Comparison of ENCODE assay signal across 15 cellular contexts in genomic region chr4:175386776-175387507, GRCh38.
A peak's percentile ranks its signal among the peaks of the same experiment; 100 is the strongest.
DNase-seq lines count a peak whose midpoint lies in the region; ATAC-seq and TF ChIP-seq lines count a peak whose summit lies in the region.
"Had no signal": no experiment of that assay in that cellular context is flagged by ENCODE, and none has a peak within 500 bp of the region (broad histone marks: within the 10 kb centered on the region; RNA-seq: fewer than 3 reads in every experiment).

No MANE protein-coding gene starts in this region.

- H3K27ac ChIP-seq in Peyer's patch (peak overlapping the region in 1 of 4 donors; percentile 52), prostate gland (no peak overlapping the region), spleen (no peak overlapping the region)
- H3K27ac ChIP-seq: pancreas, PC-9 had no signal

- TF ChIP-seq POLR2A in Peyer's patch (IDR thresholded peaks at IDR 0.05) (no peak), prostate gland (IDR thresholded peaks at IDR 0.05) (no peak), spleen (IDR thresholded peaks at IDR 0.05) (no peak)

- H3K4me3 Mint-ChIP-seq in memory B cell, result peak overlapping the region; percentile 45
- no peak overlapping the region for H3K4me3 Mint-ChIP-seq in T-cell
- H3K4me3 Mint-ChIP-seq: activated CD8-positive, alpha-beta memory T cell treated with anti-CD3 and anti-CD28 coated beads, Interleukin-2, amount 10 ng/mL, durations not matched to agents 7 days and 5 days had no signal

- DNase-seq in ELF-1 (ENCODE audit: low read depth, low spot score) (peak; percentile 52), Peyer's patch (peak in 2 of 3 donors; percentile 65 to 70), memory B cell (ENCODE audit: low spot score in 2 of 2) (peak in 1 of 2 donors; percentile 11), prostate gland (ENCODE audit: low spot score) (no peak), T-cell (no peak), spleen (no peak)
- DNase-seq in activated CD8-positive, alpha-beta memory T cell treated with anti-CD3 and anti-CD28 coated beads for 24 hours, result no peak
- DNase-seq: activated CD4-positive, CD25-positive, alpha-beta regulatory T cell treated with anti-CD3 and anti-CD28 coated beads, Interleukin-2, amount 50 U/mL, for 72 hours; activated CD8-positive, alpha-beta memory T cell treated with anti-CD3 and anti-CD28 coated beads, Interleukin-2, amount 10 ng/mL, durations not matched to agents 7 days and 5 days; central memory CD4-positive, alpha-beta T cell; NCI-H1436 treated with DMSO at 0.1 percent for 48 hours; PC-9 had no signal

- CTCF ChIA-PET in T-cell (lab: Charles Lee), result no interaction called here

- ATAC-seq in HG02623 (IDR thresholded peaks at IDR 0.05; ENCODE audit: unreplicated experiment) (peak; percentile 45), memory B cell (ENCODE audit: low read depth) (peak; percentile 98), T-cell (replicated peaks in 1 of 4) (no peak)
- ATAC-seq: activated CD8-positive, alpha-beta memory T cell treated with anti-CD3 and anti-CD28 coated beads, Interleukin-2, amount 10 ng/mL, durations not matched to agents 7 days and 5 days; pancreas; sciatic nerve had no signal

- H3K4me3 ChIP-seq in Peyer's patch (no peak overlapping the region), prostate gland (no peak overlapping the region), spleen (no peak overlapping the region)
- H3K4me3 ChIP-seq: pancreas, PC-9 had no signal

- H3K36me3 Mint-ChIP-seq in memory B cell (peaks cover 2% of the 10 kb centered on the region), T-cell (no peaks in the 10 kb centered on the region)
- H3K36me3 Mint-ChIP-seq: activated CD8-positive, alpha-beta memory T cell treated with anti-CD3 and anti-CD28 coated beads, Interleukin-2, amount 10 ng/mL, durations not matched to agents 7 days and 5 days had no signal

- H3K4me1 Mint-ChIP-seq in memory B cell, result peaks cover 16% of the 10 kb centered on the region
- no peaks in the 10 kb centered on the region for H3K4me1 Mint-ChIP-seq in T-cell
- H3K4me1 Mint-ChIP-seq: activated CD8-positive, alpha-beta memory T cell treated with anti-CD3 and anti-CD28 coated beads, Interleukin-2, amount 10 ng/mL, durations not matched to agents 7 days and 5 days had no signal

- H3K27ac Mint-ChIP-seq in memory B cell, result peak overlapping the region; percentile 72
- no peak overlapping the region for H3K27ac Mint-ChIP-seq in T-cell
- H3K27ac Mint-ChIP-seq: activated CD8-positive, alpha-beta memory T cell treated with anti-CD3 and anti-CD28 coated beads, Interleukin-2, amount 10 ng/mL, durations not matched to agents 7 days and 5 days had no signal

- H3K9me3 Mint-ChIP-seq in memory B cell (peaks cover 2% of the 10 kb centered on the region), T-cell (peaks cover 4 to 24% (median 19%) of the 10 kb centered on the region in 3 donors)

- POLR2A ChIA-PET in T-cell (lab: Charles Lee), result no interaction called here

- intact Hi-C loops in prostate gland (cut with DNase I) (no loop called here), spleen (cut with DNase I; ENCODE audit: low total_unique reads) (no loop called here)

- no peaks in the 10 kb centered on the region for H3K27me3 Mint-ChIP-seq in memory B cell
- H3K27me3 Mint-ChIP-seq in T-cell, result no peaks in the 10 kb centered on the region
- H3K27me3 Mint-ChIP-seq: activated CD8-positive, alpha-beta memory T cell treated with anti-CD3 and anti-CD28 coated beads, Interleukin-2, amount 10 ng/mL, durations not matched to agents 7 days and 5 days had no signal

- H3K9me3 ChIP-seq in Peyer's patch (peaks cover 0 to 3% (median 0%) of the 10 kb centered on the region in 4 donors), prostate gland (no peaks in the 10 kb centered on the region), spleen (peaks cover 0 to 17% (median 2%) of the 10 kb centered on the region in 8 donors)
- H3K9me3 ChIP-seq: pancreas had no signal

- H3K27me3 ChIP-seq in Peyer's patch (no peaks in the 10 kb centered on the region), prostate gland (replicated peaks; ENCODE audit: insufficient read depth) (no peaks in the 10 kb centered on the region), spleen (replicated peaks in 1 of 7) (no peaks in the 10 kb centered on the region)
- H3K27me3 ChIP-seq: pancreas had no signal

- WGBS in prostate gland, result 80% methylated on average over 9 of the region's 9 CpGs
- WGBS in spleen, 5 donors, result 75 to 86% (median 83%) methylated on average over 7 to 9 of the region's 9 CpGs

- H3K36me3 ChIP-seq in Peyer's patch, result no peaks in the 10 kb centered on the region
- no peaks in the 10 kb centered on the region for H3K36me3 ChIP-seq in prostate gland
- H3K36me3 ChIP-seq in spleen, result no peaks in the 10 kb centered on the region
- H3K36me3 ChIP-seq: pancreas had no signal

- no peak for TF ChIP-seq CTCF in Peyer's patch (IDR thresholded peaks at IDR 0.05)
- no peak for TF ChIP-seq CTCF in prostate gland (IDR thresholded peaks at IDR 0.05)
- no peak for TF ChIP-seq CTCF in spleen (IDR thresholded peaks at IDR 0.05 in 8 of 11, conservative IDR thresholded peaks at IDR 0.05 in 3 of 11)

- H3K4me1 ChIP-seq in Peyer's patch (no peaks in the 10 kb centered on the region), prostate gland (replicated peaks) (no peaks in the 10 kb centered on the region), spleen (no peaks in the 10 kb centered on the region)
- H3K4me1 ChIP-seq: pancreas had no signal

Comparison
In these comparisons a context has a peak if more than half of its experiments do, and no peak if none do; other contexts are left out.
1. DNase-seq: peak in ELF-1 (single experiment) and Peyer's patch (2 of 3); none in prostate gland (single experiment), T-cell (0 of 34), activated CD8-positive, alpha-beta memory T cell treated with anti-CD3 and anti-CD28 coated beads for 24 hours (single experiment) and spleen (single experiment).
2. ATAC-seq: peak in HG02623 (single experiment) and memory B cell (single experiment); none in T-cell (0 of 4).